Comparison of ENCODE assay signal across 17 cellular contexts in the genomic region with DNA sequence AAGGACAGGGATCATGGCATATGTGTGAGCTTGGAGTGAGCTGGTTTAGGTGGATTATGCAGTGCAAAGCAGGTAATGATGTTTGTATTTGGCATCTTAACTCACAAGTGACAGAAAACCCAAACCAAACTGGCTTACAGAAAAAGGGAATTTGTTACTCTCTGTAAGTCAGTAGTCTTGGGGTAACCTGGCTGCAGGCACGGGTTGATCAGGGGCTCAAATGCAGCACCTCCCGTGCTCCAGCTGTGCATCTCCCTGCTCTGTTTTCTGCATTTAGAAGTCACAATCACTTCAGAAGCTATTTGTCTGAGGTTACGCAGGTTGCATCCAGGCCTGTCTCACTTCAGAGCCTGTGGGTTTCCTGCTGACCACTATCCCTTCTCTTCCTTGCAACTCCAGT.
DNase-seq lines count a peak whose midpoint lies in the region; ATAC-seq and TF ChIP-seq lines count a peak whose summit lies in the region.
"Had no signal": no experiment of that assay in that cellular context is flagged by ENCODE, and none has a peak within 500 bp of the region (broad histone marks: within the 10 kb centered on the region; RNA-seq: fewer than 3 reads in every experiment).

No MANE protein-coding gene starts in this region.

- intact Hi-C loops in sciatic nerve (cut with DNase I), result no loop called here

- peaks cover 13% of the 10 kb centered on the region; the same call in 1 of the 2 replicates for H3K36me3 ChIP-seq in BLaER1
- H3K36me3 ChIP-seq: HAP-1 had no signal

- H3K27me3 ChIP-seq in BLaER1, result no peaks in the 10 kb centered on the region
- H3K27me3 ChIP-seq: BLaER1 treated with 17β-estradiol and CSF1 and Interleukin-3, amounts not matched to agents 10 nM and 100 nM had no signal

- DNase-seq in SK-N-DZ (ENCODE audit: low spot score) (peak; percentile 36), mesenteric fat pad (ENCODE audit: low spot score) (peak; percentile 64), sciatic nerve (ENCODE audit: low spot score) (peak; percentile 1), GM20000 (ENCODE audit: low spot score) (no peak), NCI-H2107 (lab: John Stamatoyannopoulos, UW) (no peak), NCI-H446 (lab: John Stamatoyannopoulos, UW) (no peak), NCI-H1417 (lab: John Stamatoyannopoulos, UW) (no peak)
- DNase-seq: ACHN; Calu3; CD8-positive, alpha-beta T cell; DMS79 treated with DMSO at 0.1 percent for 48 hours; GF-D8 had no signal

- peak overlapping the region; percentile 13; the same call in 1 of the 2 replicates for H3K4me2 ChIP-seq in BLaER1

- no peak overlapping the region for H3K4me3 ChIP-seq in BLaER1
- H3K4me3 ChIP-seq: BLaER1 treated with 17β-estradiol and CSF1 and Interleukin-3, amounts not matched to agents 10 nM and 100 nM; HAP-1; K562 had no signal

- no peak overlapping the region for H3K9ac ChIP-seq in BLaER1
- H3K9ac ChIP-seq: BLaER1 treated with 17β-estradiol and CSF1 and Interleukin-3, amounts not matched to agents 10 nM and 100 nM had no signal

- ATAC-seq in sciatic nerve, result no peak
- ATAC-seq: CD8-positive, alpha-beta T cell; K562 had no signal

- no peak for TF ChIP-seq CTCF in GM20000 (IDR thresholded peaks at IDR 0.05; ENCODE audit: extremely low read depth, missing control alignments)

- peaks cover 28% of the 10 kb centered on the region for H3K9me3 ChIP-seq in BLaER1
- H3K9me3 ChIP-seq: HAP-1 had no signal

- no peaks in the 10 kb centered on the region for H4K20me1 ChIP-seq in BLaER1

- H3K27ac ChIP-seq in BLaER1, result no peak overlapping the region
- H3K27ac ChIP-seq: BLaER1 treated with 17β-estradiol and CSF1 and Interleukin-3, amounts not matched to agents 10 nM and 100 nM; HL-60 had no signal

- peaks cover 35% of the 10 kb centered on the region for H3K4me1 ChIP-seq in BLaER1
- H3K4me1 ChIP-seq: HAP-1 had no signal

Comparison
In these comparisons a context has a peak if more than half of its experiments do, and no peak if none do; other contexts are left out.
1. DNase-seq: peak in SK-N-DZ (single experiment), mesenteric fat pad (single experiment) and sciatic nerve (single experiment); none in GM20000 (single experiment), NCI-H2107 (single experiment), NCI-H446 (0 of 2) and NCI-H1417 (0 of 3).